Comparison of ENCODE assay signal across 16 cellular contexts in the genomic region with DNA sequence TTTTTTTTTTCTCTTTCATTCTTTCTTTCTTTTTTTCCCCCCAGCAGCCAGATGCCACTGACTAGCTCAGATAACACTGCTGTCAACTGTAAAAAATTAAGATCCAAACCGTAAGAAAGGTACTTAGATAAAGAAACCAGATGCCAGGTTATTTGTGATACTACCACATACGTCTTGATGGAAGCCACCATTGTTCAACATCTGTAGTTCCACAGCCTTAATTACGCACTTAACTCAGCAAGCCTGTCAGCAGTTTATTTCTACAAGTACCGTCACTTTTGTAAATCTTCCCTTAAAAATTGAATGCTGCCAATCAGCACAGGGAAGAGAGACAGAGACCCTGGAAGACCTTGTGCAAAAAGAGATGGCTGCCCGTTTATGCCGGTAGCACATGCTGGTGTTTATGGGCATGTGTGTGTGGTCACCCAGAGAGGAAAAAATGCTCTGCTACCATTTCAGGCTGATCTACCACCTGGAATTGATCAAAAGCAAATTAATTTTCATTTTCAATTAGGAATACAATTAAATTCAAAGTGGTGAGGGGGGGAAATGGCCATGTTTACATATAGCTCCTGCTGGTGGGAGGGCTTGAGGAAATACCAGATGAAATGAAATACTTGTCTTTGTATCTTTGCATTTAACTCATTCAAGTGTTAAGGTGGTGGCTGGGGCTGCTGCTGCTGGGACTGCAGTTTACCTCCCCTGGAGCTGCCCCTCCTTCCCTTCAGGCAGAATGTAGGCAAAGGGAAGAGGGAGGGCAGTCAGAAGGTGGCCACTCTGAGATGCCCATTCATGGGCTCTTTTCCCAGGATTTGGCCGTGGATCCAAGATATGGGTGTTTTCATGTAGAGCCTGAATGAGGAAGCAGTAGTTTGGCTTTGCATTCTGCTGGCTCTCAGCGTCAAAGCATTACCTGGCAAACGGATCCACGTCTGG.
A peak's percentile ranks its signal among the peaks of the same experiment; 100 is the strongest.
DNase-seq lines count a peak whose midpoint lies in the region; ATAC-seq and TF ChIP-seq lines count a peak whose summit lies in the region.
"Had no signal": no experiment of that assay in that cellular context is flagged by ENCODE, and none has a peak within 500 bp of the region (broad histone marks: within the 10 kb centered on the region; RNA-seq: fewer than 3 reads in every experiment).

No MANE protein-coding gene starts in this region.

- peak overlapping the region; percentile 86 for H3K27ac ChIP-seq in HL-60 (replicated peaks)
- H3K27ac ChIP-seq: right lobe of liver had no signal

- ATAC-seq in GM21717 (IDR thresholded peaks at IDR 0.05; ENCODE audit: unreplicated experiment), result no peak
- no peak for ATAC-seq in GM18502 (IDR thresholded peaks at IDR 0.05; ENCODE audit: poor library complexity, unreplicated experiment)
- ATAC-seq in GM21423 (IDR thresholded peaks at IDR 0.05; ENCODE audit: unreplicated experiment), result no peak
- ATAC-seq: activated CD8-positive, alpha-beta T cell treated with anti-CD3 and anti-CD28 coated beads for 36 hours; right lobe of liver had no signal

- in situ Hi-C loops in G401 (cut with HindIII; ENCODE audit: low sequenced_read_pairs), result no loop called here

- H3K27me3 ChIP-seq in HL-60 (ENCODE audit: insufficient read depth, poor library complexity, severe bottlenecking), result no peaks in the 10 kb centered on the region
- H3K27me3 ChIP-seq: right lobe of liver had no signal

- TF ChIP-seq CTCF in HL-60 (IDR thresholded peaks at IDR 0.05; ENCODE audit: insufficient read depth, low read length), result no peak

- H3K4me3 ChIP-seq in HL-60 (replicated peaks; ENCODE audit: insufficient read depth, low read length), result no peak overlapping the region
- H3K4me3 ChIP-seq: right lobe of liver had no signal

- DNase-seq in DMS 273 (lab: John Stamatoyannopoulos, UW; ENCODE audit: unreplicated experiment), result peak; percentile 51
- peak in 1 of 2 experiments; percentile 22 for DNase-seq in HL-60 (ENCODE audit: low read depth in 1 of 2, low spot score in 1 of 2)
- DNase-seq in NCI-H2227 (lab: John Stamatoyannopoulos, UW; ENCODE audit: unreplicated experiment), result peak; percentile 64
- peak; percentile 28 for DNase-seq in iPS DF 4.7 (ENCODE audit: extremely low read depth, low spot score)
- DNase-seq in G401 (ENCODE audit: low spot score), result no peak
- DNase-seq: activated CD8-positive, alpha-beta T cell treated with anti-CD3 and anti-CD28 coated beads for 36 hours; cerebellar nuclear complex; foreskin melanocyte; immature natural killer cell; mesenchymal stem cell; NCI-H510A; right lobe of liver; substantia nigra had no signal
